Comparison of ENCODE assay signal across 20 cellular contexts in genomic region chr12:79561401-79562132, GRCh38.
A peak's percentile ranks its signal among the peaks of the same experiment; 100 is the strongest.
DNase-seq lines count a peak whose midpoint lies in the region; ATAC-seq, FAIRE-seq and TF ChIP-seq lines count a peak whose summit lies in the region.
"Had no signal": no experiment of that assay in that cellular context is flagged by ENCODE, and none has a peak within 500 bp of the region (broad histone marks: within the 10 kb centered on the region; RNA-seq: fewer than 3 reads in every experiment).

No MANE protein-coding gene starts in this region.

- TF ChIP-seq CTCF in WTC11 (IDR thresholded peaks at IDR 0.05) (no peak), HepG2 (CRISPR knock-in tag; IDR thresholded peaks at IDR 0.05) (no peak), upper lobe of right lung (IDR thresholded peaks at IDR 0.05) (no peak), MCF 10A (IDR thresholded peaks at IDR 0.05; ENCODE audit: unreplicated experiment) (no peak)

- TF ChIP-seq EP300 in HepG2 (IDR thresholded peaks at IDR 0.05; ENCODE audit: low read depth in 2 of 2, low read length in 2 of 2), result no peak
- TF ChIP-seq EP300 in HepG2 (CRISPR knock-in tag; IDR thresholded peaks at IDR 0.05; ENCODE audit: borderline replicate concordance), result no peak

- BruUV-seq in HepG2 (replicated peaks; lab: Mats Ljungman, UMichigan) (no TSS peak), MCF 10A (replicated peaks; lab: Mats Ljungman, UMichigan) (no TSS peak)

- 97% methylated on average over 5 of the region's 35 CpGs for WGBS in HepG2 (ENCODE audit: low lambda C conversion rate)

- no peaks in the 10 kb centered on the region for H3K36me3 ChIP-seq in HepG2 (replicated peaks in 1 of 2; ENCODE audit: control insufficient read depth in 1 of 2, insufficient read depth in 2 of 2, low read length in 2 of 2)
- H3K36me3 ChIP-seq in upper lobe of right lung, result no peaks in the 10 kb centered on the region

- no peak for ATAC-seq in activated naive CD8-positive, alpha-beta T cell treated with anti-CD3 and anti-CD28 coated beads, Interleukin-2, amount 50 U/mL, for 24 hours
- ATAC-seq in WTC11, result no peak; the same call in 1 of the 2 replicates
- ATAC-seq in HepG2, result no peak; the same call in 2 of the 3 replicates
- ATAC-seq in upper lobe of right lung, result peak; percentile 43
- ATAC-seq in HG03457 (IDR thresholded peaks at IDR 0.05; ENCODE audit: unreplicated experiment), result no peak

- POLR2A ChIA-PET in WTC11 (lab: Charles Lee) (no interaction called here), HepG2 (lab: Yijun Ruan, JAX) (interaction anchor here (0.6 to 4.7 kb wide), 4 partner anchors 8 to 155 kb away, joined by 3 to 25 read pairs (median 14); partner anchors contain the start of gene PAWR), MCF 10A (lab: Yijun Ruan, JAX) (interaction anchor here (0.9 to 1.4 kb wide), 3 partner anchors 125 to 177 kb away, joined by 3 to 5 read pairs (median 3); partner anchors contain the start of gene PAWR)
- POLR2A ChIA-PET in activated CD4-positive, alpha-beta memory T cell treated with anti-CD3 and anti-CD28 coated beads, Interleukin-2, amount 10 ng/mL, durations not matched to agents 7 days and 5 days (lab: Charles Lee), result no interaction called here

- no peak for TF ChIP-seq POLR2A in HepG2 (IDR thresholded peaks at IDR 0.05; ENCODE audit: insufficient read depth in 1 of 2, low read depth in 2 of 2, low read length in 2 of 2)

- no peak overlapping the region for H3K4me3 Mint-ChIP-seq in activated naive CD8-positive, alpha-beta T cell treated with anti-CD3 and anti-CD28 coated beads for 36 hours
- no peak overlapping the region for H3K4me3 Mint-ChIP-seq in activated naive CD8-positive, alpha-beta T cell treated with anti-CD3 and anti-CD28 coated beads, Interleukin-2, amount 50 U/mL, for 24 hours
- H3K4me3 Mint-ChIP-seq in WTC11 (no peak overlapping the region), MCF 10A (ENCODE audit: unreplicated experiment) (no peak overlapping the region)
- H3K4me3 Mint-ChIP-seq in activated CD4-positive, alpha-beta memory T cell treated with anti-CD3 and anti-CD28 coated beads, Interleukin-2, amount 10 ng/mL, durations not matched to agents 7 days and 5 days, result no peak overlapping the region
- H3K4me3 Mint-ChIP-seq: CD4-positive, alpha-beta T cell had no signal

- no peaks in the 10 kb centered on the region for H4K20me1 ChIP-seq in HepG2 (ENCODE audit: insufficient read depth, low read length)

- H3K27me3 Mint-ChIP-seq in activated naive CD8-positive, alpha-beta T cell treated with anti-CD3 and anti-CD28 coated beads for 36 hours, result no peaks in the 10 kb centered on the region
- H3K27me3 Mint-ChIP-seq in activated naive CD8-positive, alpha-beta T cell treated with anti-CD3 and anti-CD28 coated beads, Interleukin-2, amount 50 U/mL, for 24 hours, result no peaks in the 10 kb centered on the region
- H3K27me3 Mint-ChIP-seq in WTC11 (ENCODE audit: low read depth) (no peaks in the 10 kb centered on the region; the same call in 1 of the 2 replicates), MCF 10A (ENCODE audit: insufficient read depth, unreplicated experiment) (no peaks in the 10 kb centered on the region)
- H3K27me3 Mint-ChIP-seq in activated CD4-positive, alpha-beta memory T cell treated with anti-CD3 and anti-CD28 coated beads, Interleukin-2, amount 10 ng/mL, durations not matched to agents 7 days and 5 days, result no peaks in the 10 kb centered on the region
- H3K27me3 Mint-ChIP-seq: CD4-positive, alpha-beta T cell had no signal

- no peak overlapping the region for H3K9ac ChIP-seq in HepG2 (ENCODE audit: insufficient read depth, low read depth, low read length)

- no peaks in the 10 kb centered on the region for H3K4me1 Mint-ChIP-seq in activated naive CD8-positive, alpha-beta T cell treated with anti-CD3 and anti-CD28 coated beads for 36 hours
- H3K4me1 Mint-ChIP-seq in activated naive CD8-positive, alpha-beta T cell treated with anti-CD3 and anti-CD28 coated beads, Interleukin-2, amount 50 U/mL, for 24 hours, result peaks cover 2% of the 10 kb centered on the region
- H3K4me1 Mint-ChIP-seq in WTC11 (peaks cover 26% of the 10 kb centered on the region), MCF 10A (ENCODE audit: insufficient read depth, unreplicated experiment) (peaks cover 3% of the 10 kb centered on the region)
- no peaks in the 10 kb centered on the region for H3K4me1 Mint-ChIP-seq in activated CD4-positive, alpha-beta memory T cell treated with anti-CD3 and anti-CD28 coated beads, Interleukin-2, amount 10 ng/mL, durations not matched to agents 7 days and 5 days

- H3K4me1 ChIP-seq in HepG2 (ENCODE audit: insufficient read depth, low read length) (peaks cover 59% of the 10 kb centered on the region), upper lobe of right lung (peaks cover 40% of the 10 kb centered on the region)

- H3K27ac Mint-ChIP-seq in activated naive CD8-positive, alpha-beta T cell treated with anti-CD3 and anti-CD28 coated beads for 36 hours, result no peak overlapping the region
- no peak overlapping the region for H3K27ac Mint-ChIP-seq in activated naive CD8-positive, alpha-beta T cell treated with anti-CD3 and anti-CD28 coated beads, Interleukin-2, amount 50 U/mL, for 24 hours
- no peak overlapping the region for H3K27ac Mint-ChIP-seq in WTC11
- no peak overlapping the region for H3K27ac Mint-ChIP-seq in activated CD4-positive, alpha-beta memory T cell treated with anti-CD3 and anti-CD28 coated beads, Interleukin-2, amount 10 ng/mL, durations not matched to agents 7 days and 5 days
- H3K27ac Mint-ChIP-seq in MCF 10A (ENCODE audit: low read depth, unreplicated experiment), result no peak overlapping the region
- H3K27ac Mint-ChIP-seq: CD4-positive, alpha-beta T cell had no signal

- no peaks in the 10 kb centered on the region for H3K36me3 Mint-ChIP-seq in activated naive CD8-positive, alpha-beta T cell treated with anti-CD3 and anti-CD28 coated beads for 36 hours
- no peaks in the 10 kb centered on the region for H3K36me3 Mint-ChIP-seq in activated naive CD8-positive, alpha-beta T cell treated with anti-CD3 and anti-CD28 coated beads, Interleukin-2, amount 50 U/mL, for 24 hours (ENCODE audit: low read depth)
- H3K36me3 Mint-ChIP-seq in WTC11 (peaks cover 82% of the 10 kb centered on the region), MCF 10A (ENCODE audit: insufficient read depth, unreplicated experiment) (peaks cover 44% of the 10 kb centered on the region)
- H3K36me3 Mint-ChIP-seq in activated CD4-positive, alpha-beta memory T cell treated with anti-CD3 and anti-CD28 coated beads, Interleukin-2, amount 10 ng/mL, durations not matched to agents 7 days and 5 days (ENCODE audit: low read depth), result no peaks in the 10 kb centered on the region

- H3K4me2 ChIP-seq in HepG2 (ENCODE audit: low read depth, low read length), result no peak overlapping the region

- H2AFZ ChIP-seq in HepG2 (ENCODE audit: low read length), result no peak overlapping the region

- H3K27ac ChIP-seq in HepG2 (ENCODE audit: extremely low read length, insufficient read depth, low read length) (peak overlapping the region; percentile 89), upper lobe of right lung (no peak overlapping the region)
- H3K27ac ChIP-seq: C4-2B had no signal

- H3K4me3 ChIP-seq in HepG2 (replicated peaks in 1 of 3; ENCODE audit: insufficient read depth in 1 of 3, low read depth in 2 of 3, low read length in 3 of 3) (no peak overlapping the region), upper lobe of right lung (no peak overlapping the region)
- H3K4me3 ChIP-seq: A549 had no signal

- no peaks in the 10 kb centered on the region for H3K27me3 ChIP-seq in HepG2 (ENCODE audit: control insufficient read depth in 1 of 2, insufficient read depth in 2 of 2, low read length in 2 of 2)
- no peaks in the 10 kb centered on the region for H3K27me3 ChIP-seq in upper lobe of right lung

- H3K9me3 ChIP-seq in HepG2 (ENCODE audit: low read length) (no peaks in the 10 kb centered on the region), upper lobe of right lung (no peaks in the 10 kb centered on the region)
- H3K9me3 ChIP-seq: A549 had no signal

- no peaks in the 10 kb centered on the region for H3K79me2 ChIP-seq in HepG2 (ENCODE audit: insufficient read depth, low read length)

- CTCF ChIA-PET in WTC11 (lab: Charles Lee), result no interaction called here
- CTCF ChIA-PET in HepG2 (lab: Yijun Ruan, JAX; ENCODE audit: low intra/inter-chr PET ratio, low total read pairs), result no interaction called here
- CTCF ChIA-PET in activated CD4-positive, alpha-beta memory T cell treated with anti-CD3 and anti-CD28 coated beads, Interleukin-2, amount 10 ng/mL, durations not matched to agents 7 days and 5 days (lab: Charles Lee), result no interaction called here
- CTCF ChIA-PET in MCF 10A (lab: Yijun Ruan, JAX), result interaction anchor here (0.9 to 1.9 kb wide), 6 partner anchors 9 to 173 kb away, joined by 3 to 7 read pairs (median 4); partner anchors contain the start of gene PAWR

- in situ Hi-C loops in HepG2 (cut with HindIII; ENCODE audit: extremely low pct_ligation_motif_present, low pct_unique_long_range_greater_than_20kb), result loop anchor here (25.0 kb wide), 1 partner anchor 126 kb away; the partner anchor contains the start of gene PAWR

- peak; percentile 3 for DNase-seq in activated naive CD8-positive, alpha-beta T cell treated with anti-CD3 and anti-CD28 coated beads for 36 hours
- DNase-seq in activated naive CD8-positive, alpha-beta T cell treated with anti-CD3 and anti-CD28 coated beads, Interleukin-2, amount 50 U/mL, for 24 hours, result no peak
- DNase-seq in WTC11 (ENCODE audit: low spot score), result no peak
- DNase-seq in HepG2 (ENCODE audit: low spot score), result no peak
- no peak for DNase-seq in upper lobe of right lung
- DNase-seq in activated CD4-positive, alpha-beta memory T cell treated with anti-CD3 and anti-CD28 coated beads, Interleukin-2, amount 10 ng/mL, durations not matched to agents 7 days and 5 days, result no peak
- DNase-seq in MCF 10A (ENCODE audit: unreplicated experiment), result no peak
- DNase-seq: AML-193; CD4-positive, alpha-beta T cell; DMS153; DMS79; GDM1; GOT3; H7; IMR-90 had no signal

- H3K9me3 Mint-ChIP-seq in activated naive CD8-positive, alpha-beta T cell treated with anti-CD3 and anti-CD28 coated beads for 36 hours, result no peaks in the 10 kb centered on the region
- no peaks in the 10 kb centered on the region for H3K9me3 Mint-ChIP-seq in activated naive CD8-positive, alpha-beta T cell treated with anti-CD3 and anti-CD28 coated beads, Interleukin-2, amount 50 U/mL, for 24 hours
- H3K9me3 Mint-ChIP-seq in WTC11 (peaks cover 57% of the 10 kb centered on the region), MCF 10A (ENCODE audit: unreplicated experiment) (no peaks in the 10 kb centered on the region)
- peaks cover 7% of the 10 kb centered on the region for H3K9me3 Mint-ChIP-seq in activated CD4-positive, alpha-beta memory T cell treated with anti-CD3 and anti-CD28 coated beads, Interleukin-2, amount 10 ng/mL, durations not matched to agents 7 days and 5 days
- H3K9me3 Mint-ChIP-seq: CD4-positive, alpha-beta T cell had no signal

- no peak for FAIRE-seq in HepG2 (lab: Jason Lieb, UNC)
- FAIRE-seq: A549, GM12892, GM18507 had no signal

- TF ChIP-seq RAD21 in HepG2 (CRISPR knock-in tag; IDR thresholded peaks at IDR 0.05), result no peak

- intact Hi-C loops in HepG2 (cut with micrococcal nuclease; ENCODE audit: unreplicated experiment) (no loop called here), upper lobe of right lung (cut with DNase I) (no loop called here), MCF 10A (cut with micrococcal nuclease) (no loop called here)

TF ChIP-seq in WTC11, 78 proteins besides CTCF, POLR2A, EP300 and RAD21 (continues in another document):
- TF ChIP-seq ZNF232 (CRISPR knock-in tag; IDR thresholded peaks at IDR 0.05), result no peak

Comparison
In these comparisons a context has a peak if more than half of its experiments do, and no peak if none do; other contexts are left out.
1. POLR2A ChIA-PET loops: an anchor here in HepG2 (0.6 to 4.7 kb wide) and MCF 10A (0.9 to 1.4 kb wide); none called in WTC11 and activated CD4-positive, alpha-beta memory T cell treated with anti-CD3 and anti-CD28 coated beads, Interleukin-2, amount 10 ng/mL, durations not matched to agents 7 days and 5 days.